ENCODE assay signal across 23 cellular contexts in genomic region chr2:63740020-63740419, GRCh38.
DNase-seq lines count a peak whose midpoint lies in the region; ATAC-seq, FAIRE-seq and TF ChIP-seq lines count a peak whose summit lies in the region.
"Had no signal": no experiment of that assay in that cellular context is flagged by ENCODE, and none has a peak within 500 bp of the region (broad histone marks: within the 10 kb centered on the region; RNA-seq: fewer than 3 reads in every experiment).

No MANE protein-coding gene starts in this region.

- H4K20me1 ChIP-seq in IMR-90 (ENCODE audit: insufficient read depth, low read length): no peaks in the 10 kb centered on the region
- H4K20me1 ChIP-seq in astrocyte (ENCODE audit: insufficient read depth, low read length): no peaks in the 10 kb centered on the region
- H4K20me1 ChIP-seq: BLaER1 had no signal

- no peak overlapping the region for H3K27ac ChIP-seq in IMR-90 (ENCODE audit: insufficient read depth, low read length)
- H3K27ac ChIP-seq in astrocyte (ENCODE audit: low read depth, low read length): no peak overlapping the region
- H3K27ac ChIP-seq in right lobe of liver: peak overlapping the region in 2 of 3 donors; percentile 62 to 72
- H3K27ac ChIP-seq in A673 (ENCODE audit: low read depth, low read length, poor library complexity, severe bottlenecking): no peak overlapping the region
- H3K27ac ChIP-seq: BLaER1, C4-2B, GM23248 had no signal

- H2BK20ac ChIP-seq in IMR-90 (ENCODE audit: low read depth, low read length): no peak overlapping the region

- no peak overlapping the region for H2AK5ac ChIP-seq in IMR-90 (ENCODE audit: low read depth, low read length)

- H4K91ac ChIP-seq in IMR-90 (ENCODE audit: insufficient read depth, low read depth, low read length): no peak overlapping the region

- H3K4me3 ChIP-seq in IMR-90 (ENCODE audit: insufficient read depth, low read depth, low read length) (no peak overlapping the region), astrocyte (ENCODE audit: insufficient read depth, low read depth, low read length) (no peak overlapping the region), right lobe of liver (no peak overlapping the region), A673 (ENCODE audit: low read depth, low read length, poor library complexity, severe bottlenecking) (no peak overlapping the region)
- H3K4me3 ChIP-seq: BLaER1, GM12878, GM23248 had no signal

- dilution Hi-C loops in IMR-90 (cut with HindIII; ENCODE audit: low sequenced_read_pairs, unreplicated experiment): no loop called here

- H3K4ac ChIP-seq in IMR-90 (ENCODE audit: low read depth, low read length): no peak overlapping the region

- POLR2A ChIA-PET in IMR-90 (lab: Charles Lee; ENCODE audit: unreplicated experiment): no interaction called here
- POLR2A ChIA-PET in A673 (lab: Charles Lee; ENCODE audit: low non-redundant PET): no interaction called here

- H2BK120ac ChIP-seq in IMR-90 (ENCODE audit: low read depth, low read length): no peak overlapping the region

- H3K9me3 Mint-ChIP-seq in astrocyte (ENCODE audit: unreplicated experiment) (no peaks in the 10 kb centered on the region), osteocyte (ENCODE audit: unreplicated experiment) (no peaks in the 10 kb centered on the region)
- H3K9me3 Mint-ChIP-seq: CD8-positive, alpha-beta T cell had no signal

- TF ChIP-seq CTCF in IMR-90 (conservative IDR thresholded peaks at IDR 0.05; ENCODE audit: low read depth, low read length) (no peak), astrocyte (IDR thresholded peaks at IDR 0.05; ENCODE audit: insufficient read depth, low read depth, low read length) (no peak), right lobe of liver (IDR thresholded peaks at IDR 0.05) (no peak), osteocyte (IDR thresholded peaks at IDR 0.05) (no peak), A673 (conservative IDR thresholded peaks at IDR 0.05; ENCODE audit: low read depth, low read length) (no peak)

- H3K27me3 Mint-ChIP-seq in astrocyte (ENCODE audit: low read depth, unreplicated experiment) (no peaks in the 10 kb centered on the region), osteocyte (ENCODE audit: unreplicated experiment) (no peaks in the 10 kb centered on the region)
- H3K27me3 Mint-ChIP-seq: B cell had no signal

- DNase-seq in IMR-90 (no peak), astrocyte (ENCODE audit: low read depth) (no peak), right lobe of liver (no peak), DMS153 treated with DMSO at 0.1 percent for 48 hours (lab: John Stamatoyannopoulos, UW; ENCODE audit: unreplicated experiment) (no peak), osteocyte (ENCODE audit: extremely low spot score, unreplicated experiment) (no peak), A673 (ENCODE audit: low spot score) (no peak)
- DNase-seq: 8988T; Caco-2; CD4-positive, CD25-positive, alpha-beta regulatory T cell; CD8-positive, alpha-beta T cell; DMS153; DMS79; EL; GDM1; GM23248; H7; HCEC 1CT had no signal

- H3K18ac ChIP-seq in IMR-90 (ENCODE audit: low read depth, low read length): no peak overlapping the region

- H4K5ac ChIP-seq in IMR-90 (ENCODE audit: low read depth, low read length): no peak overlapping the region

- H3K27me3 ChIP-seq in IMR-90 (ENCODE audit: control insufficient read depth, insufficient read depth, low read length) (no peaks in the 10 kb centered on the region), astrocyte (ENCODE audit: insufficient read depth, low read length) (no peaks in the 10 kb centered on the region), right lobe of liver (no peaks in the 10 kb centered on the region), A673 (replicated peaks; ENCODE audit: insufficient read depth, low read depth, low read length, poor library complexity) (no peaks in the 10 kb centered on the region)
- H3K27me3 ChIP-seq: BLaER1 had no signal

- H2BK5ac ChIP-seq in IMR-90 (ENCODE audit: low read depth, low read length, poor library complexity, severe bottlenecking): no peak overlapping the region

- no peak overlapping the region for H2AFZ ChIP-seq in IMR-90 (replicated peaks; ENCODE audit: low read length, poor library complexity)
- no peak overlapping the region for H2AFZ ChIP-seq in astrocyte (ENCODE audit: low read depth, low read length)
- H2AFZ ChIP-seq: GM23248 had no signal

- no peak for TF ChIP-seq RAD21 in IMR-90 (IDR thresholded peaks at IDR 0.05; ENCODE audit: low read length)

- H3K9me1 ChIP-seq in IMR-90 (ENCODE audit: insufficient read depth, low read length): peaks cover 2% of the 10 kb centered on the region; the same call in 1 of the 2 replicates

- H3K4me3 Mint-ChIP-seq in astrocyte (ENCODE audit: unreplicated experiment) (no peak overlapping the region), osteocyte (ENCODE audit: unreplicated experiment) (no peak overlapping the region)
- H3K4me3 Mint-ChIP-seq: B cell; CD4-positive, CD25-positive, alpha-beta regulatory T cell; CD8-positive, alpha-beta T cell had no signal

- intact Hi-C loops in IMR-90 (cut with micrococcal nuclease) (no loop called here), right lobe of liver (cut with DNase I) (no loop called here), A673 (cut with micrococcal nuclease; ENCODE audit: unreplicated experiment) (no loop called here)

- no peak overlapping the region for H3K14ac ChIP-seq in IMR-90 (replicated peaks; ENCODE audit: low read depth, low read length)

- H3K36me3 Mint-ChIP-seq in astrocyte (ENCODE audit: low read depth, unreplicated experiment) (no peaks in the 10 kb centered on the region), osteocyte (ENCODE audit: unreplicated experiment) (no peaks in the 10 kb centered on the region)
- H3K36me3 Mint-ChIP-seq: CD4-positive, CD25-positive, alpha-beta regulatory T cell; CD8-positive, alpha-beta T cell had no signal

- no peaks in the 10 kb centered on the region for H3K79me1 ChIP-seq in IMR-90 (ENCODE audit: low read depth in 1 of 2, low read length in 2 of 2)

- peaks cover 13% of the 10 kb centered on the region for H3K4me1 ChIP-seq in IMR-90 (ENCODE audit: control insufficient read depth, insufficient read depth, low read length)
- peaks cover 24% of the 10 kb centered on the region for H3K4me1 ChIP-seq in astrocyte (ENCODE audit: insufficient read depth, low read length)
- peaks cover 0 to 55% (median 26%) of the 10 kb centered on the region in 4 donors for H3K4me1 ChIP-seq in right lobe of liver
- H3K4me1 ChIP-seq in A673 (ENCODE audit: insufficient read depth, low read length, poor library complexity, severe bottlenecking): peaks cover 26% of the 10 kb centered on the region

- BruUV-seq in IMR-90 (replicated peaks; lab: Mats Ljungman, UMichigan): no TSS peak
- BruUV-seq in A673 (replicated peaks; lab: Mats Ljungman, UMichigan): no TSS peak

- no peaks in the 10 kb centered on the region for H3K79me2 ChIP-seq in astrocyte (ENCODE audit: insufficient read depth, low read length)

- H3K4me1 Mint-ChIP-seq in astrocyte (ENCODE audit: low read depth, unreplicated experiment) (peaks cover 51% of the 10 kb centered on the region), osteocyte (ENCODE audit: unreplicated experiment) (peaks cover 37% of the 10 kb centered on the region)
- H3K4me1 Mint-ChIP-seq: B cell; CD4-positive, CD25-positive, alpha-beta regulatory T cell had no signal

- H3K4me2 ChIP-seq in IMR-90 (ENCODE audit: low read depth, low read length) (no peak overlapping the region), astrocyte (ENCODE audit: low read length) (no peak overlapping the region)
- H3K4me2 ChIP-seq: BLaER1 had no signal

- H3K36me3 ChIP-seq in IMR-90 (ENCODE audit: control insufficient read depth, insufficient read depth, low read length) (no peaks in the 10 kb centered on the region), astrocyte (ENCODE audit: insufficient read depth, low read length) (no peaks in the 10 kb centered on the region), right lobe of liver (no peaks in the 10 kb centered on the region), A673 (ENCODE audit: insufficient read depth, low read length, poor library complexity, severe bottlenecking) (no peaks in the 10 kb centered on the region)
- H3K36me3 ChIP-seq: BLaER1 had no signal

- H3K9me3 ChIP-seq in IMR-90 (ENCODE audit: control insufficient read depth, insufficient read depth, low read length) (no peaks in the 10 kb centered on the region), astrocyte (ENCODE audit: insufficient read depth, low read depth, low read length) (peaks cover 4% of the 10 kb centered on the region), right lobe of liver (no peaks in the 10 kb centered on the region), A673 (ENCODE audit: low read depth, low read length, poor library complexity, severe bottlenecking) (no peaks in the 10 kb centered on the region)
- H3K9me3 ChIP-seq: BLaER1, Caco-2 had no signal

- H4K8ac ChIP-seq in IMR-90 (ENCODE audit: low read depth in 2 of 2, low read length in 2 of 2): no peak overlapping the region

- H3K23ac ChIP-seq in IMR-90 (ENCODE audit: low read depth, low read length): no peak overlapping the region

- no peak for TF ChIP-seq POLR2A in IMR-90 (IDR thresholded peaks at IDR 0.05; ENCODE audit: low read depth, low read length)
- TF ChIP-seq POLR2A in right lobe of liver (IDR thresholded peaks at IDR 0.05): no peak

- ATAC-seq in IMR-90 (ENCODE audit: low read depth) (no peak), right lobe of liver (no peak), GM19035 (IDR thresholded peaks at IDR 0.05; ENCODE audit: unreplicated experiment) (no peak)
- ATAC-seq: CD8-positive, alpha-beta T cell; GM12878 had no signal

- no peak overlapping the region for H3K27ac Mint-ChIP-seq in astrocyte (ENCODE audit: unreplicated experiment)
- no peak overlapping the region for H3K27ac Mint-ChIP-seq in osteocyte (ENCODE audit: unreplicated experiment)
- H3K27ac Mint-ChIP-seq: B cell; CD4-positive, CD25-positive, alpha-beta regulatory T cell; CD8-positive, alpha-beta T cell had no signal

- in situ Hi-C loops in IMR-90 (cut with MboI; ENCODE audit: low sequenced_read_pairs): no loop called here

- H3K9ac ChIP-seq in IMR-90 (ENCODE audit: low read depth, low read length): no peak overlapping the region
- H3K9ac ChIP-seq in astrocyte (ENCODE audit: low read length): no peak overlapping the region
- H3K9ac ChIP-seq: BLaER1, GM23248 had no signal

- H2AK9ac ChIP-seq in IMR-90 (replicated peaks; ENCODE audit: low read depth, low read length, poor library complexity): no peak overlapping the region

- CTCF ChIA-PET in IMR-90 (lab: Yijun Ruan, JAX) (interaction anchor here (0.7 kb wide), 1 partner anchor 26 kb away, joined by 3 read pairs; no protein-coding TSS in a partner anchor), A673 (lab: Charles Lee) (no interaction called here)

- no peak overlapping the region for H2BK15ac ChIP-seq in IMR-90 (ENCODE audit: low read depth, low read length)

- no peak overlapping the region for H3K56ac ChIP-seq in IMR-90 (ENCODE audit: extremely low read depth, insufficient read depth, low read length)

- FAIRE-seq in astrocyte (lab: Jason Lieb, UNC): peak; percentile 23
- FAIRE-seq: GM12878, H1 had no signal

TF ChIP-seq in IMR-90, 13 proteins besides CTCF, POLR2A, EP300 and RAD21 (continues in another document):
- no peak for TF ChIP-seq NFE2L2 (IDR thresholded peaks at IDR 0.05; ENCODE audit: low read depth, low read length)
- no peak for TF ChIP-seq MAZ (IDR thresholded peaks at IDR 0.05; ENCODE audit: borderline replicate concordance, low read depth, low read length)

Comparison
In these comparisons a context has a peak if more than half of its experiments do, and no peak if none do; other contexts are left out.
1. H3K27ac ChIP-seq: peak in right lobe of liver (2 of 3); none in IMR-90 (single experiment), astrocyte (single experiment) and A673 (single experiment).